In the genomic region with DNA sequence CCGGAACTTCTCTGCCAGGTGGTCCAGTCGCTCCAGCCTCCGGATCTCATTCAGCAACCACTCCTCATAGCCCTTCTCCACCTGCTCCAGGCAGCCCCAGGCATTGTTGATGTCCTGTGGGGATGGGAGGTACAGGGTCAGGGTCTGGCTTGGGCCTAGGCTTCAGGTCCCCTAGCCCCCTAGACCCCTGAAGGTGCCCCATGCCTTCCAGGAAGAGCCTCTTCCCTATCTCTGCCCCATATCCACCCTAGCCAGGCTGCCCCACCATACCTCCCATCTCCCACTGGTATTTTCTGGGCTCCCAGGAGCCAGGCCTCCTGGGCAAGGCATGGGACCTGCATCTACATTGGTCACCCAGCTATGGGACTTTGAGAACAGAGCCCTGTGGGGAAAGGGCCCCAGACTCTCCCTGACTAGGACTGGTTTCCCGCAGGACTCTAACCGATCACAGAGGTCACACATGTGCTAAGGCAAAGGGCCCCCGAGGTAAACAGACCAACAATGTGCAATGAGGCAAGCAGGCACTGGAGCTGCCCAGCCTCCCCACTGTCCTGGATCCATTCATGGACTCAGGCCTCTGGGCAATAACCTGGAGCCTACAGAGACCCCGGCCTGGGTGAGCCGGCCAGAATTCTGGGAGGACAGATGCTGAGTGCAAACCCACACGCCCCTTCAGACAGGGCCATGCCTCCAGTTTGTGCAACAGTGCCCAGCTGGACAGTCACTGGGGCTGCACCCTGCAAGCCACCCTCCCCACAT, we compare ENCODE assay signal across 1 cellular context.
TF ChIP-seq lines count a peak whose summit lies in the region.

No MANE protein-coding gene starts in this region.

TF ChIP-seq in IMR-90, 13 proteins besides CTCF, POLR2A, EP300 and RAD21:
- no peak for TF ChIP-seq MAFK (IDR thresholded peaks at IDR 0.05; ENCODE audit: low read depth, low read length)
- TF ChIP-seq NFE2L2 (IDR thresholded peaks at IDR 0.05; ENCODE audit: low read depth, low read length) = no peak
- TF ChIP-seq CEBPB (IDR thresholded peaks at IDR 0.05; ENCODE audit: low read depth, low read length) = no peak
- TF ChIP-seq, protein P1, sequence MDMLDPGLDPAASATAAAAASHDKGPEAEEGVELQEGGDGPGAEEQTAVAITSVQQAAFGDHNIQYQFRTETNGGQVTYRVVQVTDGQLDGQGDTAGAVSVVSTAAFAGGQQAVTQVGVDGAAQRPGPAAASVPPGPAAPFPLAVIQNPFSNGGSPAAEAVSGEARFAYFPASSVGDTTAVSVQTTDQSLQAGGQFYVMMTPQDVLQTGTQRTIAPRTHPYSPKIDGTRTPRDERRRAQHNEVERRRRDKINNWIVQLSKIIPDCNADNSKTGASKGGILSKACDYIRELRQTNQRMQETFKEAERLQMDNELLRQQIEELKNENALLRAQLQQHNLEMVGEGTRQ (IDR thresholded peaks at IDR 0.05; ENCODE audit: low read depth, low read length) = no peak
- TF ChIP-seq CHD1 (IDR thresholded peaks at IDR 0.05; ENCODE audit: low read depth, low read length) = no peak
